ENCODE assay signal across 8 cellular contexts in genomic region chr12:14723763-14724162, GRCh38. TPM values are rescaled to one million over a fixed set of nuclear protein-coding genes. Genes with fewer than 3 reads are reported as not detected.
A peak's percentile ranks its signal among the peaks of the same experiment; 100 is the strongest.
DNase-seq lines count a peak whose midpoint lies in the region; ATAC-seq lines count a peak whose summit lies in the region.

No MANE protein-coding gene starts in this region.

- H3K4me1 Mint-ChIP-seq in memory B cell, result no peaks in the 10 kb centered on the region
- H3K4me1 Mint-ChIP-seq in stimulated activated naive CD8-positive, alpha-beta T cell treated with anti-CD3 and anti-CD28 coated beads, Interleukin-15, amount 100 ng/mL, for 72 hours, result no peaks in the 10 kb centered on the region

- no peaks in the 10 kb centered on the region for H3K27me3 Mint-ChIP-seq in memory B cell
- peaks cover 28% of the 10 kb centered on the region for H3K27me3 Mint-ChIP-seq in stimulated activated naive CD8-positive, alpha-beta T cell treated with anti-CD3 and anti-CD28 coated beads, Interleukin-15, amount 100 ng/mL, for 72 hours

- intact Hi-C loops in Right ventricle myocardium inferior (cut with DNase I) (loop anchor here (5.0 kb wide), 2 partner anchors 274 to 554 kb away; no protein-coding TSS in a partner anchor), cardiac septum (cut with DNase I) (loop anchor here (5.0 to 10.0 kb wide), 3 partner anchors 121 to 544 kb away; partner anchors contain the start of gene ART4)

- H3K4me3 Mint-ChIP-seq in memory B cell, result no peak overlapping the region
- H3K4me3 Mint-ChIP-seq in stimulated activated naive CD8-positive, alpha-beta T cell treated with anti-CD3 and anti-CD28 coated beads, Interleukin-15, amount 100 ng/mL, for 72 hours, result no peak overlapping the region

- ATAC-seq in Right ventricle myocardium inferior, result peak; percentile 84
- ATAC-seq in memory B cell (ENCODE audit: low read depth), result peak; percentile 76
- ATAC-seq in stimulated activated naive CD8-positive, alpha-beta T cell treated with anti-CD3 and anti-CD28 coated beads, Interleukin-15, amount 100 ng/mL, for 72 hours, result peak; percentile 78
- ATAC-seq in GM19023 (IDR thresholded peaks at IDR 0.05; ENCODE audit: unreplicated experiment), result no peak

- H3K27ac Mint-ChIP-seq in memory B cell, result no peak overlapping the region
- peak overlapping the region in 1 of 2 donors; percentile 49 for H3K27ac Mint-ChIP-seq in stimulated activated naive CD8-positive, alpha-beta T cell treated with anti-CD3 and anti-CD28 coated beads, Interleukin-15, amount 100 ng/mL, for 72 hours

- H3K9me3 Mint-ChIP-seq in memory B cell, result peaks cover 5% of the 10 kb centered on the region
- peaks cover 0 to 14% of the 10 kb centered on the region in 2 donors for H3K9me3 Mint-ChIP-seq in stimulated activated naive CD8-positive, alpha-beta T cell treated with anti-CD3 and anti-CD28 coated beads, Interleukin-15, amount 100 ng/mL, for 72 hours

- H3K36me3 Mint-ChIP-seq in memory B cell, result peaks cover 1% of the 10 kb centered on the region

- DNase-seq in Right ventricle myocardium inferior (ENCODE audit: missing footprints) (peak; percentile 66), cardiac septum (ENCODE audit: low spot score) (no peak), NCI-H2029 (lab: John Stamatoyannopoulos, UW) (peak; percentile 20), dedifferentiated amniotic fluid mesenchymal stem cell (ENCODE audit: extremely low spot score) (peak; percentile 27), memory B cell (ENCODE audit: low spot score in 2 of 2) (peak; percentile 38 to 51)
- peak; percentile 14 to 48 for DNase-seq in activated CD4-positive, alpha-beta T cell treated with anti-CD3 and anti-CD28 coated beads for 24 hours (ENCODE audit: low read depth in 2 of 2)
- DNase-seq in stimulated activated naive CD8-positive, alpha-beta T cell treated with anti-CD3 and anti-CD28 coated beads, Interleukin-15, amount 100 ng/mL, for 72 hours, result peak; percentile 50 to 51

RNA-seq across cellular contexts. Expression of gene GUCY2C, which starts 27.4 kb away (rescaled TPM):
- not detected for total RNA-seq in Right ventricle myocardium inferior
- total RNA-seq in cardiac septum, result not detected
